Comparison of ENCODE assay signal across 10 cellular contexts in the genomic region with DNA sequence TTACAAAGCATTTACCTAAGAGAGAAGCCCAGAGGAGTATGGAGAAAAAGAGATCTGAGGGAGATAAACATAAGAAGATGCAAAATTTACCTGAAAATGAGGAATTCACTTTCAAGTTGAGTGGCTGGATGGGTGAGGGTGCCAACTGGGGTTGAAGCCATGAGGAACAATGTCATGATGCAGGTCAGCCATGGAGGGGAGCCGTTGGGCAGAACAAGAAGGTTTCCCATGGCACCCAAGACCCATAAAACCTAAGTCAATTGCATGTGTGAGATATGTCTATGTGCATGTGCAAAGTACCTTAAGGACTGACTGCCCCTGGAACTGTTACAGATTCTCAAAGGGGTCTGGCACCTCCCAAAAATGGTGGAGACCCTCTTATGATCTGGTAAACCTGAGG. TPM values are rescaled to one million over a fixed set of nuclear protein-coding genes. Genes with fewer than 3 reads are reported as not detected.
DNase-seq lines count a peak whose midpoint lies in the region; ATAC-seq, FAIRE-seq and TF ChIP-seq lines count a peak whose summit lies in the region.
"Had no signal": no experiment of that assay in that cellular context is flagged by ENCODE, and none has a peak within 500 bp of the region (broad histone marks: within the 10 kb centered on the region; RNA-seq: fewer than 3 reads in every experiment).

No MANE protein-coding gene starts in this region.

- intact Hi-C loops in mammary epithelial cell (cut with micrococcal nuclease): loop anchor here (1.0 to 2.0 kb wide), 2 partner anchors 270 to 522 kb away; no protein-coding TSS in a partner anchor
- intact Hi-C loops in kidney (cut with DNase I): no loop called here

- dilution Hi-C loops in mammary epithelial cell (cut with HindIII; ENCODE audit: low sequenced_read_pairs): no loop called here

- H3K4me1 ChIP-seq in Karpas-422 (ENCODE audit: low read length): no peaks in the 10 kb centered on the region
- no peaks in the 10 kb centered on the region for H3K4me1 ChIP-seq in mammary epithelial cell (ENCODE audit: insufficient read depth, low read length)
- no peaks in the 10 kb centered on the region for H3K4me1 ChIP-seq in kidney (ENCODE audit: control insufficient read depth in 1 of 2, insufficient read depth in 1 of 2, low read depth in 1 of 2, low read length in 2 of 2)

- H3K36me3 ChIP-seq in Karpas-422 (ENCODE audit: insufficient read depth, low read length) (no peaks in the 10 kb centered on the region), mammary epithelial cell (ENCODE audit: insufficient read depth, low read length) (no peaks in the 10 kb centered on the region), kidney (ENCODE audit: control insufficient read depth in 1 of 2, insufficient read depth in 2 of 2, low read length in 2 of 2) (no peaks in the 10 kb centered on the region)

- DNase-seq in AG08396 (ENCODE audit: low spot score): peak; percentile 16
- DNase-seq in Karpas-422: peak; percentile 45
- peak; percentile 20 for DNase-seq in mammary epithelial cell
- no peak for DNase-seq in kidney
- DNase-seq in activated CD4-positive, alpha-beta T cell treated with anti-CD3 and anti-CD28 coated beads for 1 hour: no peak
- no peak for DNase-seq in activated gamma-delta T cell (lab: John Stamatoyannopoulos, UW)
- DNase-seq: CD4-positive, CD25-positive, alpha-beta regulatory T cell; effector memory CD4-positive, alpha-beta T cell had no signal

- H2AFZ ChIP-seq in Karpas-422 (ENCODE audit: low read length): no peak overlapping the region
- H2AFZ ChIP-seq in mammary epithelial cell (ENCODE audit: low read depth, low read length): no peak overlapping the region

- BruUV-seq in mammary epithelial cell (replicated peaks; lab: Mats Ljungman, UMichigan): no TSS peak

- no peak for FAIRE-seq in kidney (lab: Jason Lieb, UNC)

- in situ Hi-C loops in mammary epithelial cell (cut with MboI; ENCODE audit: low sequenced_read_pairs in 2 of 2): no loop called here

- H3K4me2 ChIP-seq in Karpas-422 (ENCODE audit: low read depth, low read length, poor library complexity, severe bottlenecking): no peak overlapping the region
- no peak overlapping the region for H3K4me2 ChIP-seq in mammary epithelial cell (ENCODE audit: insufficient read depth, low read depth, low read length)

- WGBS in mammary epithelial cell (ENCODE audit: low coverage, missing lambda C conversion rate): 0% methylated on average over 1 of the region's 1 CpG

- no peaks in the 10 kb centered on the region for H3K79me2 ChIP-seq in Karpas-422 (ENCODE audit: low read length)
- no peaks in the 10 kb centered on the region for H3K79me2 ChIP-seq in mammary epithelial cell (ENCODE audit: insufficient read depth, low read length)

- no peak overlapping the region for H3K4me3 ChIP-seq in Karpas-422 (ENCODE audit: low read length)
- H3K4me3 ChIP-seq in mammary epithelial cell (replicated peaks in 1 of 3; ENCODE audit: insufficient read depth in 1 of 3, low read depth in 2 of 3, low read length in 3 of 3): no peak overlapping the region
- H3K4me3 ChIP-seq in kidney (ENCODE audit: low read length in 2 of 2): no peak overlapping the region

- H4K20me1 ChIP-seq in Karpas-422 (ENCODE audit: insufficient read depth, low read depth, low read length) (no peaks in the 10 kb centered on the region), mammary epithelial cell (ENCODE audit: insufficient read depth, low read length) (no peaks in the 10 kb centered on the region)

- H3K9me3 ChIP-seq in Karpas-422 (ENCODE audit: low read length) (no peaks in the 10 kb centered on the region), mammary epithelial cell (replicated peaks; ENCODE audit: insufficient read depth, low read length) (no peaks in the 10 kb centered on the region), kidney (ENCODE audit: control insufficient read depth in 1 of 2, low read length in 2 of 2) (no peaks in the 10 kb centered on the region)

- ATAC-seq in HG03280 (IDR thresholded peaks at IDR 0.05; ENCODE audit: unreplicated experiment) (no peak), HG03469 (IDR thresholded peaks at IDR 0.05; ENCODE audit: unreplicated experiment) (no peak)

- H3K27ac ChIP-seq in Karpas-422 (ENCODE audit: low read length): no peak overlapping the region
- no peak overlapping the region for H3K27ac ChIP-seq in mammary epithelial cell (ENCODE audit: insufficient read depth, low read depth, low read length)
- no peak overlapping the region for H3K27ac ChIP-seq in kidney (ENCODE audit: low read depth in 2 of 2, low read length in 2 of 2)

- CTCF ChIA-PET in mammary epithelial cell (lab: Charles Lee; ENCODE audit: low non-redundant PET): no interaction called here

- H3K9me2 ChIP-seq in Karpas-422 (replicated peaks; ENCODE audit: insufficient read depth, low read length): no peaks in the 10 kb centered on the region

- H3K27me3 ChIP-seq in Karpas-422 (ENCODE audit: low read length): no peaks in the 10 kb centered on the region
- no peaks in the 10 kb centered on the region for H3K27me3 ChIP-seq in mammary epithelial cell (ENCODE audit: insufficient read depth, low read length)

- H3K9ac ChIP-seq in Karpas-422 (ENCODE audit: low read length) (no peak overlapping the region), mammary epithelial cell (ENCODE audit: insufficient read depth, low read length) (no peak overlapping the region), kidney (ENCODE audit: low read length in 2 of 2) (no peak overlapping the region)

- peak; percentile 46 to 57 for TF ChIP-seq CTCF in mammary epithelial cell (conservative IDR thresholded peaks at IDR 0.05 in 1 of 2, IDR thresholded peaks at IDR 0.05 in 1 of 2; ENCODE audit: extremely low read depth in 1 of 2, insufficient read depth in 1 of 2, low read depth in 1 of 2, low read length in 2 of 2)
- TF ChIP-seq CTCF in kidney (IDR thresholded peaks at IDR 0.05; ENCODE audit: borderline replicate concordance, extremely low read depth, insufficient read depth): peak; percentile 54

RNA-seq across cellular contexts. Expression of a gene that starts 46.6 kb away (rescaled TPM):
- not detected in 2 replicates for total RNA-seq in Karpas-422 (2014; rRNA removed; shearing (Covaris generic); ENCODE audit: low replicate concordance)
- total RNA-seq in mammary epithelial cell: 10 to 100 TPM; 13.9 to 14.0 TPM
- polyA plus RNA-seq in mammary epithelial cell: 13.2 TPM
- 16.3 TPM for polyA minus RNA-seq in mammary epithelial cell
- 23.4 TPM for total RNA-seq in kidney
- 5.8 TPM for polyA plus RNA-seq in kidney (ENCODE audit: insufficient read depth, low read depth, low replicate concordance)
- total RNA-seq: CD4-positive, CD25-positive, alpha-beta regulatory T cell had no signal
- polyA plus RNA-seq: CD4-positive, CD25-positive, alpha-beta regulatory T cell had no signal

Comparison
In these comparisons a context has a peak if more than half of its experiments do, and no peak if none do; other contexts are left out.
1. DNase-seq: peak in AG08396 (single experiment), Karpas-422 (single experiment) and mammary epithelial cell (single experiment); none in kidney (single experiment), activated CD4-positive, alpha-beta T cell treated with anti-CD3 and anti-CD28 coated beads for 1 hour (single experiment) and activated gamma-delta T cell (single experiment).
2. RNA of a gene that starts 46.6 kb away (total RNA-seq): 23.4 TPM in kidney (single experiment) and 13.9 to 14.0 TPM in mammary epithelial cell; not detected in Karpas-422; every median in the first group is over 10 times any median in the second.